ENCODE assay signal across 8 cellular contexts in the genomic region with DNA sequence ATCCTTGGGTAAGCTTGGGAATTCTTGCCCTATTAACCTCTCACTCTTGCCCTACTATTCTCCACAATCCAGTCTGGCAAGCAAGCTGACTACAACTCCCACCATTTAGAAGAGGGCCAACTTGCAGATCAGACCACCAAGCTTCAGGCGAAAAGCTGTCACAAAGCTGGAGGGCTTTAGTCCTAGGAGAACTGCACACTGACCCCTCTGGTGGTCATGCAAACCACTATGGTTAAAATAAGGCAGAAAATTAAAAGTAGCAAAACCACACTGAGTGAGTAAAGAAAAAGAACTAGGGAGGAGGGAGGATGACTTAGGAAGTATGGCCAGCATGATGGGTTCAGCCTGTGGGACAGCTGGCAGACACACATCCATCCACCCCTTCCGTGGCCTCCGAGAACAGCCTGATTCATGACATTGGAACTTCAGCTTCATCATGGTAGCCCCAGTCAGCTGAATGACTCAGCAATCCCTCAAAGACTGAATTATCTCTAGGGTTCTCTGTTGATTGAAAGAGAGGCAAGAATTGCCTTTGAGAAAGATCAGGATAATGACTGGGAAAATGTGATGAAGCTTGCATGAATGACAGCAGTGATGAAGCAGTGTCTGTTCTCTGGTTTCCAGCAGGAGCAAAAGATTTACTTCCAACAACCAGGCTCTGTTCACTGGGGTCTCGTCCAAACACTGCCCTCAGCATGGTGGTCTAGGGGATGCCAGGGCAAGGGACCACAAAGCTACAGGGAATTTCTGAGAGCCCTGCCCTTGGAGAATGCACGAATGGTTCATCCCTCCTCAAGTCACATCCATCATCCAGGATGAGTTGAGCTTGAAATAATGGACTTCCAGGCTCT. TPM values are rescaled to one million over a fixed set of nuclear protein-coding genes. Genes with fewer than 3 reads are reported as not detected.
A peak's percentile ranks its signal among the peaks of the same experiment; 100 is the strongest.
DNase-seq lines count a peak whose midpoint lies in the region; TF ChIP-seq lines count a peak whose summit lies in the region.

No MANE protein-coding gene starts in this region.

- H3K4me1 Mint-ChIP-seq in activated CD4-positive, alpha-beta memory T cell treated with anti-CD3 and anti-CD28 coated beads for 36 hours (ENCODE audit: low read depth), result peaks cover 26% of the 10 kb centered on the region

- H3F3A ChIP-seq in MM.1S (ENCODE audit: insufficient read depth, low read length), result no peaks in the 10 kb centered on the region

- no peak overlapping the region for H3K4me2 ChIP-seq in MM.1S (ENCODE audit: low read depth, low read length)

- POLR2A ChIA-PET in activated CD4-positive, alpha-beta memory T cell treated with anti-CD3 and anti-CD28 coated beads for 36 hours (lab: Charles Lee), result no interaction called here

- no peaks in the 10 kb centered on the region for H3K9me2 ChIP-seq in MM.1S (replicated peaks; ENCODE audit: insufficient read depth, low read length)

- H3K27ac ChIP-seq in mucosa of rectum (ENCODE audit: low read depth in 2 of 2, low read length in 2 of 2) (peak overlapping the region; percentile 21 to 25), MM.1S (ENCODE audit: low read length) (no peak overlapping the region)

- no peak overlapping the region for H3K4me3 Mint-ChIP-seq in activated CD4-positive, alpha-beta memory T cell treated with anti-CD3 and anti-CD28 coated beads for 36 hours

- no peaks in the 10 kb centered on the region for H3K27me3 Mint-ChIP-seq in activated CD4-positive, alpha-beta memory T cell treated with anti-CD3 and anti-CD28 coated beads for 36 hours

- H3K36me3 Mint-ChIP-seq in activated CD4-positive, alpha-beta memory T cell treated with anti-CD3 and anti-CD28 coated beads for 36 hours, result no peaks in the 10 kb centered on the region

- no peaks in the 10 kb centered on the region for H3K9me3 Mint-ChIP-seq in activated CD4-positive, alpha-beta memory T cell treated with anti-CD3 and anti-CD28 coated beads for 36 hours

- H3K79me2 ChIP-seq in MM.1S (ENCODE audit: low read length), result no peaks in the 10 kb centered on the region

- H2AFZ ChIP-seq in MM.1S (ENCODE audit: low read length), result no peak overlapping the region

- no peaks in the 10 kb centered on the region for H3K36me3 ChIP-seq in mucosa of rectum (ENCODE audit: control insufficient read depth in 2 of 2, insufficient read depth in 2 of 2, low read length in 2 of 2)
- no peaks in the 10 kb centered on the region for H3K36me3 ChIP-seq in MM.1S (replicated peaks; ENCODE audit: insufficient read depth, low read length)

- no peaks in the 10 kb centered on the region for H3K9me3 ChIP-seq in mucosa of rectum (ENCODE audit: control insufficient read depth in 2 of 2, low read length in 2 of 2)
- H3K9me3 ChIP-seq in MM.1S (replicated peaks; ENCODE audit: insufficient read depth, low read length), result no peaks in the 10 kb centered on the region

- no peak overlapping the region for H3K27ac Mint-ChIP-seq in activated CD4-positive, alpha-beta memory T cell treated with anti-CD3 and anti-CD28 coated beads for 36 hours

- DNase-seq in AG08395 (ENCODE audit: low spot score), result peak; percentile 97
- peak; percentile 80 for DNase-seq in LoVo (ENCODE audit: low spot score)
- peak; percentile 99 for DNase-seq in choroid plexus epithelial cell (ENCODE audit: low read depth)
- DNase-seq in MM.1S, result no peak
- DNase-seq in activated CD4-positive, alpha-beta memory T cell treated with anti-CD3 and anti-CD28 coated beads for 36 hours, result no peak
- DNase-seq in globus pallidus (ENCODE audit: low spot score), result no peak
- DNase-seq in stimulated activated naive CD4-positive, alpha-beta T cell treated with Interleukin-2 at 50 U/mL for 16 hours (lab: John Stamatoyannopoulos, UW), result no peak

- TF ChIP-seq CTCF in choroid plexus epithelial cell (conservative IDR thresholded peaks at IDR 0.05; ENCODE audit: low read depth, low read length), result peak; percentile 53
- no peak for TF ChIP-seq CTCF in MM.1S (IDR thresholded peaks at IDR 0.05; ENCODE audit: low read length)

- CTCF ChIA-PET in activated CD4-positive, alpha-beta memory T cell treated with anti-CD3 and anti-CD28 coated beads for 36 hours (lab: Charles Lee), result no interaction called here

- H4K20me1 ChIP-seq in MM.1S (ENCODE audit: insufficient read depth, low read length), result no peaks in the 10 kb centered on the region

- H3K4me3 ChIP-seq in choroid plexus epithelial cell (ENCODE audit: low read depth, low read length), result no peak overlapping the region
- H3K4me3 ChIP-seq in mucosa of rectum (ENCODE audit: low read length in 2 of 2), result no peak overlapping the region
- no peak overlapping the region for H3K4me3 ChIP-seq in MM.1S (ENCODE audit: low read length)

- H3K27me3 ChIP-seq in mucosa of rectum (ENCODE audit: control insufficient read depth in 2 of 2, insufficient read depth in 2 of 2, low read length in 2 of 2) (no peaks in the 10 kb centered on the region), MM.1S (replicated peaks; ENCODE audit: insufficient read depth, low read length) (no peaks in the 10 kb centered on the region)

- intact Hi-C loops in activated CD4-positive, alpha-beta memory T cell treated with anti-CD3 and anti-CD28 coated beads for 36 hours (cut with micrococcal nuclease), result no loop called here

- H3K9ac ChIP-seq in mucosa of rectum (ENCODE audit: low read depth in 1 of 2, low read length in 2 of 2) (no peak overlapping the region), MM.1S (ENCODE audit: low read length) (no peak overlapping the region)

- H3K4me1 ChIP-seq in mucosa of rectum (ENCODE audit: control insufficient read depth in 2 of 2, insufficient read depth in 2 of 2, low read length in 2 of 2) (peaks cover 12 to 13% of the 10 kb centered on the region in 2 donors), MM.1S (ENCODE audit: low read length) (peaks cover 4% of the 10 kb centered on the region)

RNA-seq across cellular contexts. Expression of a gene that starts 24.4 kb away (rescaled TPM):
- 1 to 10 TPM; 5.9 to 6.5 TPM for total RNA-seq in activated CD4-positive, alpha-beta memory T cell treated with anti-CD3 and anti-CD28 coated beads for 36 hours

Comparison
In these comparisons a context has a peak if more than half of its experiments do, and no peak if none do; other contexts are left out.
1. DNase-seq: peak in AG08395 (single experiment), LoVo (single experiment) and choroid plexus epithelial cell (single experiment); none in MM.1S (single experiment), activated CD4-positive, alpha-beta memory T cell treated with anti-CD3 and anti-CD28 coated beads for 36 hours (single experiment), globus pallidus (single experiment) and stimulated activated naive CD4-positive, alpha-beta T cell treated with Interleukin-2 at 50 U/mL for 16 hours (single experiment).